15 cellular contexts compared by ENCODE assay signal in genomic region chr12:7571253-7571652, GRCh38.
A peak's percentile ranks its signal among the peaks of the same experiment; 100 is the strongest.
DNase-seq lines count a peak whose midpoint lies in the region; ATAC-seq and TF ChIP-seq lines count a peak whose summit lies in the region.
"Had no signal": no experiment of that assay in that cellular context is flagged by ENCODE, and none has a peak within 500 bp of the region (broad histone marks: within the 10 kb centered on the region; RNA-seq: fewer than 3 reads in every experiment).

No MANE protein-coding gene starts in this region.

- no peaks in the 10 kb centered on the region for H3K36me3 ChIP-seq in HCT116 (ENCODE audit: control insufficient read depth in 1 of 2, insufficient read depth in 2 of 2, low read length in 2 of 2)
- H3K36me3 ChIP-seq: sigmoid colon had no signal

- RAD21 ChIA-PET in HCT116 (lab: Charles Lee; ENCODE audit: low non-redundant PET in 1 of 2, low total read pairs in 2 of 2, uncharacterized antibody in 2 of 2, unreplicated experiment in 2 of 2), result no interaction called here

- H3K4me3 ChIP-seq in HCT116 (replicated peaks in 1 of 2; ENCODE audit: low read depth in 1 of 2, low read length in 2 of 2), result no peak overlapping the region
- H3K4me3 ChIP-seq in foreskin fibroblast (ENCODE audit: low read depth in 1 of 2, low read length in 2 of 2), result no peak overlapping the region
- H3K4me3 ChIP-seq: sigmoid colon had no signal

- no peaks in the 10 kb centered on the region for H3K9me2 ChIP-seq in HCT116 (ENCODE audit: insufficient read depth)

- H3K9ac ChIP-seq in HCT116 (ENCODE audit: low read length), result no peak overlapping the region

- no peaks in the 10 kb centered on the region for H3K9me3 ChIP-seq in HCT116 (ENCODE audit: control insufficient read depth in 1 of 2, insufficient read depth in 1 of 2, low read depth in 1 of 2, low read length in 2 of 2)
- H3K9me3 ChIP-seq: sigmoid colon had no signal

- intact Hi-C loops in HCT116 (cut with micrococcal nuclease) (no loop called here), left ventricle myocardium superior (cut with micrococcal nuclease) (no loop called here)

- TF ChIP-seq RAD21 in HCT116 (IDR thresholded peaks at IDR 0.05; ENCODE audit: low read depth), result no peak

- CTCF ChIA-PET in HCT116 (lab: Charles Lee), result no interaction called here

- POLR2A ChIA-PET in HCT116 (lab: Charles Lee), result no interaction called here

- no peak for DNase-seq in HCT116 (ENCODE audit: low read depth, low spot score)
- peak; percentile 20 for DNase-seq in SKM-1 treated with dmso at 0.1 percent for 144 hours (lab: John Stamatoyannopoulos, UW; ENCODE audit: unreplicated experiment)
- no peak for DNase-seq in left ventricle myocardium superior
- peak; percentile 25 for DNase-seq in pons (ENCODE audit: low spot score)
- no peak for DNase-seq in foreskin fibroblast
- no peak for DNase-seq in NCI-H446 (lab: John Stamatoyannopoulos, UW)
- DNase-seq: activated CD4-positive, alpha-beta T cell treated with anti-CD3 and anti-CD28 coated beads for 36 hours; CD4-positive, alpha-beta memory T cell; GDM1; H9; NCI-H1417; NCI-H524 treated with DMSO at 0.1 percent for 48 hours; sigmoid colon; SW 1271 had no signal

- H3K27me3 ChIP-seq in HCT116 (ENCODE audit: insufficient read depth, low read length), result no peaks in the 10 kb centered on the region
- H3K27me3 ChIP-seq: sigmoid colon had no signal

- H3K79me2 ChIP-seq in HCT116 (ENCODE audit: insufficient read depth, low read length), result no peaks in the 10 kb centered on the region

- ATAC-seq in HCT116 (no peak), left ventricle myocardium superior (peak; percentile 87), GM21515 (IDR thresholded peaks at IDR 0.05; ENCODE audit: unreplicated experiment) (no peak)
- ATAC-seq: activated CD4-positive, alpha-beta T cell treated with anti-CD3 and anti-CD28 coated beads for 36 hours had no signal

- peak overlapping the region; percentile 17 for H2AFZ ChIP-seq in HCT116 (ENCODE audit: low read depth, low read length, poor library complexity, severe bottlenecking)

- TF ChIP-seq POLR2A in HCT116 (IDR thresholded peaks at IDR 0.05; ENCODE audit: borderline replicate concordance, extremely low read depth, insufficient read depth, insufficient read length), result no peak

- peaks cover 6 to 9% of the 10 kb centered on the region in 2 experiments; a peak in 2 of 4 replicates for H3K4me1 ChIP-seq in HCT116 (ENCODE audit: control insufficient read depth in 1 of 2, insufficient read depth in 2 of 2, low read length in 2 of 2)
- H3K4me1 ChIP-seq: sigmoid colon had no signal

- H3K4me2 ChIP-seq in HCT116 (ENCODE audit: low read length), result no peak overlapping the region

- H4K20me1 ChIP-seq in HCT116 (ENCODE audit: insufficient read depth), result no peaks in the 10 kb centered on the region

- H3K27ac ChIP-seq in HCT116 (ENCODE audit: low read depth, low read length), result no peak overlapping the region

- BruUV-seq in HCT116 (replicated peaks; lab: Mats Ljungman, UMichigan), result no TSS peak

- no peak for TF ChIP-seq CTCF in HCT116 (IDR thresholded peaks at IDR 0.05 in 2 of 3, conservative IDR thresholded peaks at IDR 0.05 in 1 of 3; ENCODE audit: borderline replicate concordance in 1 of 3, insufficient read depth in 1 of 3, low read depth in 2 of 3, low read length in 2 of 3)
- no peak for TF ChIP-seq CTCF in foreskin fibroblast (IDR thresholded peaks at IDR 0.05; ENCODE audit: low read depth, low read length)

TF ChIP-seq in HCT116, 20 proteins besides CTCF, POLR2A, EP300 and RAD21:
- TF ChIP-seq ELF1 (IDR thresholded peaks at IDR 0.05; ENCODE audit: borderline replicate concordance, low read depth), result no peak
- TF ChIP-seq, protein P1, sequence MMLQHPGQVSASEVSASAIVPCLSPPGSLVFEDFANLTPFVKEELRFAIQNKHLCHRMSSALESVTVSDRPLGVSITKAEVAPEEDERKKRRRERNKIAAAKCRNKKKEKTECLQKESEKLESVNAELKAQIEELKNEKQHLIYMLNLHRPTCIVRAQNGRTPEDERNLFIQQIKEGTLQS (IDR thresholded peaks at IDR 0.05), result no peak
- TF ChIP-seq, protein P2, sequence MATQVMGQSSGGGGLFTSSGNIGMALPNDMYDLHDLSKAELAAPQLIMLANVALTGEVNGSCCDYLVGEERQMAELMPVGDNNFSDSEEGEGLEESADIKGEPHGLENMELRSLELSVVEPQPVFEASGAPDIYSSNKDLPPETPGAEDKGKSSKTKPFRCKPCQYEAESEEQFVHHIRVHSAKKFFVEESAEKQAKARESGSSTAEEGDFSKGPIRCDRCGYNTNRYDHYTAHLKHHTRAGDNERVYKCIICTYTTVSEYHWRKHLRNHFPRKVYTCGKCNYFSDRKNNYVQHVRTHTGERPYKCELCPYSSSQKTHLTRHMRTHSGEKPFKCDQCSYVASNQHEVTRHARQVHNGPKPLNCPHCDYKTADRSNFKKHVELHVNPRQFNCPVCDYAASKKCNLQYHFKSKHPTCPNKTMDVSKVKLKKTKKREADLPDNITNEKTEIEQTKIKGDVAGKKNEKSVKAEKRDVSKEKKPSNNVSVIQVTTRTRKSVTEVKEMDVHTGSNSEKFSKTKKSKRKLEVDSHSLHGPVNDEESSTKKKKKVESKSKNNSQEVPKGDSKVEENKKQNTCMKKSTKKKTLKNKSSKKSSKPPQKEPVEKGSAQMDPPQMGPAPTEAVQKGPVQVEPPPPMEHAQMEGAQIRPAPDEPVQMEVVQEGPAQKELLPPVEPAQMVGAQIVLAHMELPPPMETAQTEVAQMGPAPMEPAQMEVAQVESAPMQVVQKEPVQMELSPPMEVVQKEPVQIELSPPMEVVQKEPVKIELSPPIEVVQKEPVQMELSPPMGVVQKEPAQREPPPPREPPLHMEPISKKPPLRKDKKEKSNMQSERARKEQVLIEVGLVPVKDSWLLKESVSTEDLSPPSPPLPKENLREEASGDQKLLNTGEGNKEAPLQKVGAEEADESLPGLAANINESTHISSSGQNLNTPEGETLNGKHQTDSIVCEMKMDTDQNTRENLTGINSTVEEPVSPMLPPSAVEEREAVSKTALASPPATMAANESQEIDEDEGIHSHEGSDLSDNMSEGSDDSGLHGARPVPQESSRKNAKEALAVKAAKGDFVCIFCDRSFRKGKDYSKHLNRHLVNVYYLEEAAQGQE (IDR thresholded peaks at IDR 0.05; ENCODE audit: low read depth), result no peak
- no peak for TF ChIP-seq SP1 (IDR thresholded peaks at IDR 0.05; ENCODE audit: low read depth)
- no peak for TF ChIP-seq POLR2AphosphoS5 (IDR thresholded peaks at IDR 0.05; ENCODE audit: low read depth, low read length)
- no peak for TF ChIP-seq TCF7L2 (IDR thresholded peaks at IDR 0.05; ENCODE audit: borderline replicate concordance, extremely low read depth, insufficient read depth, insufficient read length)
- TF ChIP-seq EZH2phosphoT487 (IDR thresholded peaks at IDR 0.05; ENCODE audit: borderline replicate concordance), result no peak
- TF ChIP-seq SRF (IDR thresholded peaks at IDR 0.05; ENCODE audit: low read depth), result no peak
- TF ChIP-seq JUND (IDR thresholded peaks at IDR 0.05), result no peak
- TF ChIP-seq MAX (IDR thresholded peaks at IDR 0.05), result no peak
- TF ChIP-seq ZFX (IDR thresholded peaks at IDR 0.05), result no peak
- TF ChIP-seq EGR1 (IDR thresholded peaks at IDR 0.05; ENCODE audit: low read depth), result no peak
- no peak for TF ChIP-seq YY1 (IDR thresholded peaks at IDR 0.05; ENCODE audit: extremely low read depth, insufficient replicate concordance, low read depth, low read length)
- TF ChIP-seq, protein P3, sequence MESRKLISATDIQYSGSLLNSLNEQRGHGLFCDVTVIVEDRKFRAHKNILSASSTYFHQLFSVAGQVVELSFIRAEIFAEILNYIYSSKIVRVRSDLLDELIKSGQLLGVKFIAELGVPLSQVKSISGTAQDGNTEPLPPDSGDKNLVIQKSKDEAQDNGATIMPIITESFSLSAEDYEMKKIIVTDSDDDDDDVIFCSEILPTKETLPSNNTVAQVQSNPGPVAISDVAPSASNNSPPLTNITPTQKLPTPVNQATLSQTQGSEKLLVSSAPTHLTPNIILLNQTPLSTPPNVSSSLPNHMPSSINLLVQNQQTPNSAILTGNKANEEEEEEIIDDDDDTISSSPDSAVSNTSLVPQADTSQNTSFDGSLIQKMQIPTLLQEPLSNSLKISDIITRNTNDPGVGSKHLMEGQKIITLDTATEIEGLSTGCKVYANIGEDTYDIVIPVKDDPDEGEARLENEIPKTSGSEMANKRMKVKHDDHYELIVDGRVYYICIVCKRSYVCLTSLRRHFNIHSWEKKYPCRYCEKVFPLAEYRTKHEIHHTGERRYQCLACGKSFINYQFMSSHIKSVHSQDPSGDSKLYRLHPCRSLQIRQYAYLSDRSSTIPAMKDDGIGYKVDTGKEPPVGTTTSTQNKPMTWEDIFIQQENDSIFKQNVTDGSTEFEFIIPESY (IDR thresholded peaks at IDR 0.05; ENCODE audit: extremely low read depth, insufficient replicate concordance, low read length), result no peak

Comparison
In these comparisons a context has a peak if more than half of its experiments do, and no peak if none do; other contexts are left out.
1. DNase-seq: peak in SKM-1 treated with dmso at 0.1 percent for 144 hours (single experiment) and pons (single experiment); none in HCT116 (single experiment), left ventricle myocardium superior (single experiment), foreskin fibroblast (0 of 2) and NCI-H446 (0 of 2).